12 cellular contexts compared by ENCODE assay signal in the genomic region with DNA sequence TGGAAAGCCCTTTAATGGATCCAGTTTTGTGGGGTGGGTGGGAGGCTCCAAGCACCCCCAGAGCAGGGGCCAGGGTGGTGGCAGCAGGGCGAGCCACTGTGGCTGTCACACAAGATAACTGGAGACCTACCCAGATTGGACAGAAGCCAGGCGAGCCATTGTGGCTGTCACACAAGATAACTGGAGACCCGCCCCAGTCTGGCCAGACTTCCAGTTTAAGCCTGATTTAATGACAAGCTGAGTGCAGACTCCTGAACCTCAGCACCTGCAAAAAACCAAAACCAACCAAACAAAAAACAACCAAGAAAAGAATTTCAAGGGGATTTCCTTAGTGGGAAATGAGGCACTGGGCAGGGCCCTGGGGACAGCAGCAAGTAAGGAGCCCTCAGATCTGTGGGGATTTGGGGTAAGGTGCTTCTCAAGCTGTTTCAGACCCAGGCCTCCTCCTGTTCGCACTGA.
DNase-seq lines count a peak whose midpoint lies in the region; ATAC-seq and TF ChIP-seq lines count a peak whose summit lies in the region.
"Had no signal": no experiment of that assay in that cellular context is flagged by ENCODE, and none has a peak within 500 bp of the region (broad histone marks: within the 10 kb centered on the region; RNA-seq: fewer than 3 reads in every experiment).

No MANE protein-coding gene starts in this region.

- H3K4me1 ChIP-seq in cardiac muscle cell (ENCODE audit: low read depth): peaks cover 15% of the 10 kb centered on the region

- H3K9me3 ChIP-seq in cardiac muscle cell (ENCODE audit: low read depth): no peaks in the 10 kb centered on the region

- no peak overlapping the region for H3K4me3 ChIP-seq in cardiac muscle cell

- no peaks in the 10 kb centered on the region for H3K36me3 ChIP-seq in cardiac muscle cell

- TF ChIP-seq CTCF in cardiac muscle cell (IDR thresholded peaks at IDR 0.05; ENCODE audit: low read depth, low read length): no peak

- DNase-seq in cardiac muscle cell (ENCODE audit: low read depth in 1 of 2, low spot score in 1 of 2): peak in 1 of 2 donors; percentile 78
- no peak for DNase-seq in Right ventricle myocardium inferior (ENCODE audit: missing footprints)
- peak; percentile 96 for DNase-seq in OCI-M1 (lab: John Stamatoyannopoulos, UW)
- no peak for DNase-seq in DMS79 treated with DMSO at 0.1 percent for 48 hours (lab: John Stamatoyannopoulos, UW)
- no peak for DNase-seq in NCI-H774 (lab: John Stamatoyannopoulos, UW)
- no peak for DNase-seq in NCI-H2171 (lab: John Stamatoyannopoulos, UW)
- DNase-seq in AG08396 (ENCODE audit: low spot score): no peak
- DNase-seq: activated T-cell treated with anti-CD3 and anti-CD28 coated beads, Interleukin-2, amount 50 U/mL, for 1 hour; central memory CD4-positive, alpha-beta T cell; foreskin melanocyte; stimulated activated naive CD4-positive, alpha-beta T cell treated with Interleukin-2 at 50 U/mL for 16 hours had no signal

- ATAC-seq in Right ventricle myocardium inferior (no peak), HG02852 (IDR thresholded peaks at IDR 0.05; ENCODE audit: unreplicated experiment) (peak; percentile 55)

- intact Hi-C loops in Right ventricle myocardium inferior (cut with DNase I): no loop called here

- no peaks in the 10 kb centered on the region for H3K27me3 ChIP-seq in cardiac muscle cell

- peak overlapping the region; percentile 20 for H3K27ac ChIP-seq in cardiac muscle cell
